29 cellular contexts compared by ENCODE assay signal in the genomic region with DNA sequence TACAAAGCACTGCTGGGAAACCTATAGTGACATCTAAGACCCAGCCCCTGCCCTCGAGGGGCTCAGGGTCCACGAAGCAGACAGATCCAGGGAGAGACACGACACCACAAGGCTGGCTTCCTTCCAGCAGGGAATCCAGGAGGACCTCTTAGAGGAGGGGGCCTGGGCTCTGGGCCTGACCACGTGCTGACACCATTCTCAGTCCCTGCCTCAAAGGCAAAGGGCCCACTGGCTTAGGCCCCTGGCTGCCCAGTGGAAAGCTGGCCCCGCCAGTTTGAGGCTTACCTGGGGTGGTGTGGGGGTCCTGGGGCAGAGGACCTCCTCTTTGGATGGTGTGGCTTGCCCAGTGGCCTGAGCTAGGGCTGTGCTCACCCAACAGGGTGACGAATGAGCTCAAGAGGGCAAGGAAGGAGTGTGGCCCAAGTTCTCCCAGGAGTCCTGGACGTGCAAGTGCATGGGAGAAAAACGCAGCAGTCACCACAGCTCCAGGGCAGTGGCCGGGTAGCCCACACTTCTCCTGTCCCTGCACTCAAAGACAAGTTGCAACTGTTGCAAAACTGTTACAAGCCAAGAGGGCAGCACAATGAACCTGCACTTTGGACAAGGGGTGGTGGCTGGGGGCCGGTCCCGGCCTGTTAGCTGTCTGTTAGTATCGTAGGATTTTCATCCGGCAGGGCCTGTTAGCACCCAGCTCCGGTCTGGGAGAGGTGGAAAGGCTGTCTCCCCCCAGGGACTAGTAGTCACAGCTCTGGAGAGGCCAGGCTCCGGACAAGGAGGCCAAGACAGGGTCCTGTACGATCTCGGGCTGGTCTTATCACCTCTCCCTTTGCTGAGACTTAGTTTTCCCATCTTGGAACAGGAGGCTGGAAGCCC. TPM values are rescaled to one million over a fixed set of nuclear protein-coding genes. Genes with fewer than 3 reads are reported as not detected.
DNase-seq lines count a peak whose midpoint lies in the region; ATAC-seq and TF ChIP-seq lines count a peak whose summit lies in the region.
"Had no signal": no experiment of that assay in that cellular context is flagged by ENCODE, and none has a peak within 500 bp of the region (broad histone marks: within the 10 kb centered on the region; RNA-seq: fewer than 3 reads in every experiment).

No MANE protein-coding gene starts in this region.

- CTCF ChIA-PET in SK-N-SH (lab: Yijun Ruan, JAX) (interaction anchor here (1.0 to 3.7 kb wide), 4 partner anchors 11 to 254 kb away, joined by 3 to 24 read pairs (median 6); no protein-coding TSS in a partner anchor), WTC11 (lab: Charles Lee) (interaction anchor here (0.5 to 1.1 kb wide), 4 partner anchors 29 to 284 kb away, joined by 3 to 4 read pairs (median 3); no protein-coding TSS in a partner anchor)

- H3K36me3 Mint-ChIP-seq in WTC11: no peaks in the 10 kb centered on the region
- no peaks in the 10 kb centered on the region for H3K36me3 Mint-ChIP-seq in type B pancreatic cell
- H3K36me3 Mint-ChIP-seq: CD8-positive, alpha-beta memory T cell; natural killer cell; stimulated activated memory B cell treated with anti-CD40 and anti-IgM and Interleukin-4, amounts not matched to agents 10 μg/mL and 1 μg/mL and 100 μg/mL, for 72 hours had no signal

- no peak overlapping the region for H3K27ac ChIP-seq in SK-N-SH (ENCODE audit: low read depth in 2 of 2, low read length in 1 of 2)
- peak overlapping the region; percentile 83 to 96 for H3K27ac ChIP-seq in liver (ENCODE audit: low read depth in 1 of 2, low read length in 2 of 2)
- no peak overlapping the region for H3K27ac ChIP-seq in gastroesophageal sphincter
- H3K27ac ChIP-seq: ovary, right atrium auricular region had no signal

- no peaks in the 10 kb centered on the region for H3K27me3 ChIP-seq in SK-N-SH (ENCODE audit: insufficient read depth)
- no peaks in the 10 kb centered on the region for H3K27me3 ChIP-seq in liver (ENCODE audit: control insufficient read depth in 4 of 4, insufficient read depth in 4 of 4, low read length in 3 of 4)
- no peaks in the 10 kb centered on the region for H3K27me3 ChIP-seq in gastroesophageal sphincter
- H3K27me3 ChIP-seq in BE2C: no peaks in the 10 kb centered on the region
- H3K27me3 ChIP-seq: ovary, right atrium auricular region had no signal

- H3K9ac ChIP-seq in SK-N-SH (no peak overlapping the region), liver (ENCODE audit: low read depth in 1 of 2, low read length in 2 of 2) (peak overlapping the region; percentile 76 to 88)

- no peaks in the 10 kb centered on the region for H3K79me2 ChIP-seq in SK-N-SH (ENCODE audit: insufficient read depth)

- H3K4me3 Mint-ChIP-seq in WTC11: no peak overlapping the region
- no peak overlapping the region for H3K4me3 Mint-ChIP-seq in type B pancreatic cell
- H3K4me3 Mint-ChIP-seq: HFFc6; stimulated activated memory B cell treated with anti-CD40 and anti-IgM and Interleukin-4, amounts not matched to agents 10 μg/mL and 1 μg/mL and 100 μg/mL, for 72 hours had no signal

- no peaks in the 10 kb centered on the region for H4K20me1 ChIP-seq in SK-N-SH (ENCODE audit: insufficient read depth)

- H3K36me3 ChIP-seq in SK-N-SH (replicated peaks in 1 of 2; ENCODE audit: control insufficient read depth in 1 of 2, insufficient read depth in 2 of 2, low read length in 1 of 2): no peaks in the 10 kb centered on the region
- no peaks in the 10 kb centered on the region for H3K36me3 ChIP-seq in liver (ENCODE audit: control insufficient read depth in 4 of 4, insufficient read depth in 3 of 4, low read depth in 1 of 4, low read length in 3 of 4)
- H3K36me3 ChIP-seq in gastroesophageal sphincter: no peaks in the 10 kb centered on the region
- H3K36me3 ChIP-seq in BE2C: no peaks in the 10 kb centered on the region
- H3K36me3 ChIP-seq: MG63, ovary, right atrium auricular region had no signal

- TF ChIP-seq CTCF in SK-N-SH (IDR thresholded peaks at IDR 0.05): no peak
- TF ChIP-seq CTCF in WTC11 (IDR thresholded peaks at IDR 0.05): no peak
- no peak for TF ChIP-seq CTCF in liver (IDR thresholded peaks at IDR 0.05; ENCODE audit: low read depth, low read length, missing input control)
- no peak for TF ChIP-seq CTCF in type B pancreatic cell (conservative IDR thresholded peaks at IDR 0.05)
- TF ChIP-seq CTCF in gastroesophageal sphincter (IDR thresholded peaks at IDR 0.05): no peak
- TF ChIP-seq CTCF in BE2C (IDR thresholded peaks at IDR 0.05; ENCODE audit: low read depth, low read length): no peak

- WGBS in SK-N-SH (ENCODE audit: low lambda C conversion rate): 82% methylated on average over 7 of the region's 17 CpGs
- 35% methylated on average over 17 of the region's 17 CpGs for WGBS in liver
- WGBS in gastroesophageal sphincter (ENCODE audit: low coverage in 1 of 2), 2 donors: 96 to 100% methylated on average over 4 of the region's 17 CpGs

- no peak for TF ChIP-seq EP300 in SK-N-SH (IDR thresholded peaks at IDR 0.05; ENCODE audit: borderline replicate concordance in 1 of 2, low read depth in 1 of 2, low read length in 1 of 2)
- no peak for TF ChIP-seq EP300 in gastroesophageal sphincter (IDR thresholded peaks at IDR 0.05)

- H3K4me1 ChIP-seq in SK-N-SH (ENCODE audit: control insufficient read depth in 1 of 2, insufficient read depth in 2 of 2, low read depth in 1 of 2, low read length in 1 of 2) (peaks cover 3 to 35% of the 10 kb centered on the region in 2 experiments; a peak in 1 of 4 replicates), liver (ENCODE audit: control insufficient read depth in 4 of 4, insufficient read depth in 4 of 4, low read length in 3 of 4) (peaks cover 31 to 92% (median 71%) of the 10 kb centered on the region in 4 donors), gastroesophageal sphincter (peaks cover 0 to 18% (median 0%) of the 10 kb centered on the region in 3 donors), BE2C (peaks cover 15% of the 10 kb centered on the region)

- no peak for ATAC-seq in SK-N-SH treated with all-trans-retinoic acid at 6 μM for 48 hours
- no peak for ATAC-seq in WTC11
- no peak for ATAC-seq in gastroesophageal sphincter
- ATAC-seq: activated CD4-positive, CD25-positive, alpha-beta regulatory T cell treated with anti-CD3 and anti-CD28 coated beads, Interleukin-2, amount 50 U/mL, for 24 hours; natural killer cell; stimulated activated memory B cell treated with anti-CD40 and anti-IgM and Interleukin-4, amounts not matched to agents 10 μg/mL and 1 μg/mL and 100 μg/mL, for 72 hours had no signal

- no peaks in the 10 kb centered on the region for H3F3A ChIP-seq in SK-N-SH (replicated peaks; ENCODE audit: insufficient read depth)

- no peak overlapping the region for H3K27ac Mint-ChIP-seq in WTC11
- H3K27ac Mint-ChIP-seq in type B pancreatic cell: no peak overlapping the region
- H3K27ac Mint-ChIP-seq: CD8-positive, alpha-beta memory T cell; HFFc6; stimulated activated memory B cell treated with anti-CD40 and anti-IgM and Interleukin-4, amounts not matched to agents 10 μg/mL and 1 μg/mL and 100 μg/mL, for 72 hours had no signal

- H2AFZ ChIP-seq in SK-N-SH (ENCODE audit: low read depth): no peak overlapping the region

- POLR2A ChIA-PET in SK-N-SH (lab: Yijun Ruan, JAX) (interaction anchor here (2.4 kb wide), 1 partner anchor 254 kb away, joined by 8 read pairs; no protein-coding TSS in a partner anchor), WTC11 (lab: Charles Lee) (no interaction called here)

- H3K4me3 ChIP-seq in SK-N-SH (ENCODE audit: low read depth in 2 of 2, low read length in 1 of 2) (no peak overlapping the region), liver (ENCODE audit: low read depth in 1 of 3, low read length in 3 of 3) (peak overlapping the region; percentile 51 to 81 (median 73)), gastroesophageal sphincter (no peak overlapping the region), BE2C (ENCODE audit: low read depth, low read length) (no peak overlapping the region)
- H3K4me3 ChIP-seq: MG63, ovary, right atrium auricular region had no signal

- DNase-seq in SK-N-SH (peak; percentile 5), WTC11 (ENCODE audit: low spot score) (no peak), type B pancreatic cell (ENCODE audit: extremely low spot score, unreplicated experiment) (peak; percentile 65), NCI-H1694 treated with DMSO at 0.1 percent for 48 hours (lab: John Stamatoyannopoulos, UW) (no peak), BE2C (no peak)
- DNase-seq: 8988T; activated CD4-positive, alpha-beta T cell treated with anti-CD3 and anti-CD28 coated beads, Interleukin-2, amount 50 U/mL, for 48 hours; activated gamma-delta T cell treated with Interleukin-2 at 50 U/mL for 16 hours; CD8-positive, alpha-beta memory T cell; dermis blood vessel endothelial cell; DMS 273 treated with DMSO at 0.1 percent for 48 hours; HFFc6; KBM-7; MG63; natural killer cell; NCI-H2081; NCI-H345; NCI-H748 treated with DMSO at 0.1 percent for 48 hours; stimulated activated CD4-positive, alpha-beta T cell treated with anti-CD3 and anti-CD28 coated beads, Interleukin-12 subunit alpha, Interleukin-12 subunit beta, amount 100 ng/mL, for 4 hours; stimulated activated CD4-positive, alpha-beta T cell treated with anti-CD3 and anti-CD28 coated beads, Interleukin-4, amount 100 ng/mL, for 1 hour; substantia nigra had no signal

- TF ChIP-seq POLR2A in gastroesophageal sphincter (IDR thresholded peaks at IDR 0.05): no peak

- H3K9me3 ChIP-seq in SK-N-SH (no peaks in the 10 kb centered on the region), liver (ENCODE audit: control insufficient read depth in 4 of 4, low read length in 3 of 4) (no peaks in the 10 kb centered on the region), gastroesophageal sphincter (no peaks in the 10 kb centered on the region), BE2C (no peaks in the 10 kb centered on the region)
- H3K9me3 ChIP-seq: MG63, ovary, right atrium auricular region had no signal

- H3K4me2 ChIP-seq in SK-N-SH: no peak overlapping the region

- no peaks in the 10 kb centered on the region for H3K9me2 ChIP-seq in SK-N-SH

- peaks cover 4% of the 10 kb centered on the region; the same call in 1 of the 2 replicates for H3K27me3 Mint-ChIP-seq in WTC11 (ENCODE audit: low read depth)
- peaks cover 4% of the 10 kb centered on the region for H3K27me3 Mint-ChIP-seq in type B pancreatic cell
- H3K27me3 Mint-ChIP-seq: central memory CD8-positive, alpha-beta T cell had no signal

- TF ChIP-seq RAD21 in SK-N-SH (IDR thresholded peaks at IDR 0.05; ENCODE audit: low read length): no peak
- peak; percentile 42 to 46 for TF ChIP-seq RAD21 in liver (IDR thresholded peaks at IDR 0.05)

- H3K4me1 Mint-ChIP-seq in WTC11 (peaks cover 24% of the 10 kb centered on the region), type B pancreatic cell (ENCODE audit: unreplicated experiment) (peaks cover 14% of the 10 kb centered on the region)
- H3K4me1 Mint-ChIP-seq: central memory CD8-positive, alpha-beta T cell had no signal

- H3K9me3 Mint-ChIP-seq in WTC11 (peaks cover 4% of the 10 kb centered on the region), type B pancreatic cell (no peaks in the 10 kb centered on the region)
- H3K9me3 Mint-ChIP-seq: CD8-positive, alpha-beta memory T cell; central memory CD8-positive, alpha-beta T cell; HFFc6; natural killer cell; stimulated activated memory B cell treated with anti-CD40 and anti-IgM and Interleukin-4, amounts not matched to agents 10 μg/mL and 1 μg/mL and 100 μg/mL, for 72 hours had no signal

RNA-seq across cellular contexts. Expression of a gene that starts 1.5 kb away (rescaled TPM):
- polyA plus RNA-seq in SK-N-SH (2012; rRNA removed): 2.9 and 5.9 TPM in 2 replicates
- 1.6 and 3.0 TPM in 2 replicates for polyA plus RNA-seq in SK-N-SH (2012; cell fraction: cytosol; rRNA removed)
- 9.9 and 14.3 TPM in 2 replicates for polyA plus RNA-seq in SK-N-SH (2012; cell fraction: nucleus; rRNA removed)
- 8.5 to 15.2 TPM (median 13.7 TPM) in 3 replicates for total RNA-seq in WTC11 (2021)
- 100 to 1,000 TPM in 1 of 2 donors, 10 to 100 TPM in 1; 53.7 to 291 TPM for total RNA-seq in liver
- 10 to 100 TPM; 57.1 to 69.7 TPM for polyA plus RNA-seq in liver
- 0.76 and 6.8 TPM in 2 replicates for total RNA-seq in type B pancreatic cell (ENCODE audit: low replicate concordance)
- total RNA-seq in gastroesophageal sphincter: 1 to 10 TPM in 2 of 4 donors, under 1 TPM in 1, not detected in 1; 0.62 to 2.3 (median 1.2) TPM
- polyA plus RNA-seq in BE2C (2012; ENCODE audit: insufficient read depth, insufficient read length, low read depth): 6.3 TPM

Comparison
In these comparisons a context has a peak if more than half of its experiments do, and no peak if none do; other contexts are left out.
1. DNase-seq: peak in SK-N-SH (single experiment) and type B pancreatic cell (single experiment); none in WTC11 (single experiment), NCI-H1694 treated with DMSO at 0.1 percent for 48 hours (single experiment) and BE2C (single experiment).
2. H3K27ac ChIP-seq: peak in liver (2 of 2); none in SK-N-SH (0 of 2) and gastroesophageal sphincter (0 of 4).
3. H3K4me3 ChIP-seq: peak in liver (3 of 3); none in SK-N-SH (0 of 2), gastroesophageal sphincter (0 of 2) and BE2C (single experiment).